ENCODE assay signal across 2 cellular contexts in genomic region chr10:42926831-42927230, GRCh38.
TF ChIP-seq lines count a peak whose summit lies in the region.

No MANE protein-coding gene starts in this region.

TF ChIP-seq in SK-N-SH treated with all-trans-retinoic acid at 6 μM for 48 hours, 23 proteins besides CTCF, POLR2A, EP300 and RAD21 (continued from another document):
- no peak for TF ChIP-seq POU6F1 (CRISPR knock-in tag; IDR thresholded peaks at IDR 0.05; ENCODE audit: borderline replicate concordance, low read depth)

TF ChIP-seq in SK-N-SH, 30 proteins besides CTCF, POLR2A, EP300 and RAD21 (continued from another document):
- TF ChIP-seq REST (IDR thresholded peaks at IDR 0.05; ENCODE audit: low read depth, low read length) (no peak), GABPA (IDR thresholded peaks at IDR 0.05; ENCODE audit: low read depth) (no peak), SMC3 (IDR thresholded peaks at IDR 0.05; ENCODE audit: low read depth, low read length) (no peak), SIN3A (IDR thresholded peaks at IDR 0.05; ENCODE audit: borderline replicate concordance, low read depth, low read length) (no peak), YY1 (IDR thresholded peaks at IDR 0.05; ENCODE audit: low read depth) (no peak), USF1 (IDR thresholded peaks at IDR 0.05; ENCODE audit: borderline replicate concordance, low read depth) (no peak), CHD2 (IDR thresholded peaks at IDR 0.05; ENCODE audit: low read length, partially characterized antibody) (no peak), MAX (IDR thresholded peaks at IDR 0.05; ENCODE audit: low read depth) (no peak)
TF ChIP-seq in SK-N-SH: peak in this region for 0.
